ENCODE assay signal across 25 cellular contexts in the genomic region with DNA sequence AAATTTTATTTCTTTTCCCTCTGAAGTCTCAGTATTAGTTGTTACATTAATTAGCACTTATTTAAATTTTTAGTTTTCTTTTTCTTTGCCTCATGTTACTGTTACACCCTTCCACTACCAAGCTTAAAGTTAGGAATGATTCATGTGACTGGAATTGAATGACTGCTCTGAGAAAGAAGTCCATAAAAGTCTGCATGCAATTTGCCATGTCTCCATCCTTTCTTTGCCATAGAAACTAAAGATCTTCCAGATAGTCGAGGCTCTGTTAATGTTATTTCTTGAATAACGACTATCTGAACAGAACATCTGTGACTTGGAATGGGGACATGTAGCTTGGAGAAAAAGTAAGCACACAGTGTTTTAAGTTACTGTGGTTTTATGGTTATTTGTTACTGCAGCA.
DNase-seq lines count a peak whose midpoint lies in the region; ATAC-seq, FAIRE-seq and TF ChIP-seq lines count a peak whose summit lies in the region.
"Had no signal": no experiment of that assay in that cellular context is flagged by ENCODE, and none has a peak within 500 bp of the region (broad histone marks: within the 10 kb centered on the region; RNA-seq: fewer than 3 reads in every experiment).

No MANE protein-coding gene starts in this region.

- H3K4me3 ChIP-seq in GM23248: no peak overlapping the region
- H3K4me3 ChIP-seq in PC-3 (ENCODE audit: low read length): no peak overlapping the region
- H3K4me3 ChIP-seq in bronchial epithelial cell (ENCODE audit: low read depth, low read length): no peak overlapping the region
- H3K4me3 ChIP-seq: A549; BLaER1 treated with 17β-estradiol and CSF1 and Interleukin-3, amounts not matched to agents 10 nM and 100 nM; GM12878 had no signal

- no peak for TF ChIP-seq CTCF in PC-3 (conservative IDR thresholded peaks at IDR 0.05; ENCODE audit: low read depth, low read length)
- TF ChIP-seq CTCF in bronchial epithelial cell (IDR thresholded peaks at IDR 0.05; ENCODE audit: insufficient read depth, low read length, severe bottlenecking): no peak

- H2AFZ ChIP-seq in GM23248: no peak overlapping the region
- H2AFZ ChIP-seq in PC-3 (ENCODE audit: low read length): no peak overlapping the region

- no peak for FAIRE-seq in bronchial epithelial cell (lab: Jason Lieb, UNC)
- FAIRE-seq: A549, D721Med, GM12878, H1 had no signal

- 13 to 17% methylated on average over 2 of the region's 2 CpGs for WGBS in GM23248 (ENCODE audit: low coverage in 1 of 2, low lambda C conversion rate in 2 of 2, missing lambda C conversion rate in 2 of 2), 2 experiments

- H4K20me1 ChIP-seq in GM23248 (ENCODE audit: insufficient read depth) (no peaks in the 10 kb centered on the region), PC-3 (ENCODE audit: low read length) (no peaks in the 10 kb centered on the region)
- H4K20me1 ChIP-seq: BLaER1 treated with 17β-estradiol and CSF1 and Interleukin-3, amounts not matched to agents 10 nM and 100 nM had no signal

- no peaks in the 10 kb centered on the region for H3K27me3 ChIP-seq in GM23248 (replicated peaks; ENCODE audit: insufficient read depth)
- no peaks in the 10 kb centered on the region for H3K27me3 ChIP-seq in PC-3 (ENCODE audit: low read length)
- H3K27me3 ChIP-seq in bronchial epithelial cell (ENCODE audit: control insufficient read depth, insufficient read depth, low read length): no peaks in the 10 kb centered on the region
- H3K27me3 ChIP-seq: BE2C; BLaER1 treated with 17β-estradiol and CSF1 and Interleukin-3, amounts not matched to agents 10 nM and 100 nM had no signal

- in situ Hi-C loops in GM23248 (cut with MboI): no loop called here

- BruUV-seq in PC-3 (replicated peaks; lab: Mats Ljungman, UMichigan): no TSS peak

- peak; percentile 14 for DNase-seq in GM23248
- peak; percentile 2 for DNase-seq in PC-3
- DNase-seq in bronchial epithelial cell (ENCODE audit: low read depth): peak; percentile 31
- DNase-seq in iris pigment epithelial cell (ENCODE audit: low read depth): peak; percentile 39
- DNase-seq in T-helper 9 cell: no peak
- DNase-seq in islet precursor cell: no peak
- no peak for DNase-seq in retina
- DNase-seq: 8988T; ACHN; AML-193; BE2C; CD4-positive, alpha-beta T cell; CD8-positive, alpha-beta memory T cell; DMS 273 treated with DMSO at 0.1 percent for 48 hours; DND-41; EL; GDM1; H7; HCEC 1CT had no signal

- no peaks in the 10 kb centered on the region for H3K79me2 ChIP-seq in GM23248 (ENCODE audit: insufficient read depth)
- H3K79me2 ChIP-seq in PC-3 (ENCODE audit: low read length): no peaks in the 10 kb centered on the region

- H3K27ac ChIP-seq in GM23248 (no peak overlapping the region), PC-3 (ENCODE audit: low read length) (no peak overlapping the region)
- H3K27ac ChIP-seq: A549; BLaER1 treated with 17β-estradiol and CSF1 and Interleukin-3, amounts not matched to agents 10 nM and 100 nM had no signal

- CTCF ChIA-PET in PC-3 (lab: Charles Lee): no interaction called here

- no peaks in the 10 kb centered on the region for H3K9me2 ChIP-seq in GM23248 (ENCODE audit: insufficient read depth)
- no peaks in the 10 kb centered on the region for H3K9me2 ChIP-seq in PC-3 (replicated peaks; ENCODE audit: low read length)

- POLR2A ChIA-PET in PC-3 (lab: Charles Lee; ENCODE audit: unreplicated experiment): no interaction called here

- no peaks in the 10 kb centered on the region for H3K9me3 ChIP-seq in GM23248 (ENCODE audit: low read depth)
- H3K9me3 ChIP-seq in PC-3 (ENCODE audit: low read length): no peaks in the 10 kb centered on the region
- H3K9me3 ChIP-seq: A549; BE2C; BLaER1 treated with 17β-estradiol and CSF1 and Interleukin-3, amounts not matched to agents 10 nM and 100 nM had no signal

- H3K9ac ChIP-seq in GM23248 (no peak overlapping the region), PC-3 (ENCODE audit: low read length) (no peak overlapping the region)
- H3K9ac ChIP-seq: BLaER1 treated with 17β-estradiol and CSF1 and Interleukin-3, amounts not matched to agents 10 nM and 100 nM had no signal

- ATAC-seq in PC-3 (no peak), GM19397 (IDR thresholded peaks at IDR 0.05; ENCODE audit: unreplicated experiment) (no peak)
- ATAC-seq: A549, GM12878 had no signal

- H3K4me1 ChIP-seq in GM23248 (ENCODE audit: insufficient read depth): 0 out of 2 replicates have a peak, but pooled peaks cover 6% of the 10 kb centered on the region
- H3K4me1 ChIP-seq in PC-3 (ENCODE audit: insufficient read depth, low read length): no peaks in the 10 kb centered on the region
- H3K4me1 ChIP-seq: A549; BE2C; BLaER1 treated with 17β-estradiol and CSF1 and Interleukin-3, amounts not matched to agents 10 nM and 100 nM had no signal

- no peak overlapping the region for H3K4me2 ChIP-seq in GM23248 (ENCODE audit: unreplicated experiment)
- no peak overlapping the region for H3K4me2 ChIP-seq in PC-3 (ENCODE audit: low read length)
- H3K4me2 ChIP-seq: A549; BLaER1 treated with 17β-estradiol and CSF1 and Interleukin-3, amounts not matched to agents 10 nM and 100 nM had no signal

- H3K36me3 ChIP-seq in GM23248 (ENCODE audit: low read depth): no peaks in the 10 kb centered on the region
- H3K36me3 ChIP-seq in PC-3 (ENCODE audit: low read depth, low read length): no peaks in the 10 kb centered on the region
- H3K36me3 ChIP-seq in bronchial epithelial cell (ENCODE audit: control insufficient read depth, insufficient read depth, low read length): no peaks in the 10 kb centered on the region
- H3K36me3 ChIP-seq: BE2C; BLaER1 treated with 17β-estradiol and CSF1 and Interleukin-3, amounts not matched to agents 10 nM and 100 nM had no signal

- intact Hi-C loops in PC-3 (cut with micrococcal nuclease): no loop called here

- H3F3A ChIP-seq in GM23248 (ENCODE audit: insufficient read depth) (no peaks in the 10 kb centered on the region), PC-3 (ENCODE audit: low read length, unreplicated experiment) (no peaks in the 10 kb centered on the region)

Comparison
In these comparisons a context has a peak if more than half of its experiments do, and no peak if none do; other contexts are left out.
1. DNase-seq: peak in GM23248 (single experiment), PC-3 (single experiment), bronchial epithelial cell (single experiment) and iris pigment epithelial cell (single experiment); none in T-helper 9 cell (single experiment), islet precursor cell (single experiment) and retina (single experiment).